Comparison of ENCODE assay signal across 20 cellular contexts in the genomic region with DNA sequence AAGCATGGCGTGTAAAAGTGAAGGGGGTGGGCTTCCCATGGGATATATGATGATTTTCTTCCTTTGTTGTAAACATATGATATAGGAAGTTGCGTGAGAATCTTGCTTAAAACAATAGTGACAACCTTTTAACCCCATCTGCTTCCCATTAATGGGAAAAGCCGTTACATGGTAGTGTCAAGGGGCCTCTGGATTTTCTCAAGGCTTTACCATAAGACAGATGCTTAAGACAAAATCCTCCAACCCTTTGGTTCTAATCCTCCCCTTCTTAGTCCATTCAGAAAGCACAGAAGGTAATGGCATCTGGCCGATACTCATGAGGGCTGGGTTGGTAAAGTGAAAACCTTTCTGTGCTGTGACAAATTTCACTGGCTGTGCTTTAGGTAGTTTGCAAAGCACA. TPM values are rescaled to one million over a fixed set of nuclear protein-coding genes. Genes with fewer than 3 reads are reported as not detected.
A peak's percentile ranks its signal among the peaks of the same experiment; 100 is the strongest.
DNase-seq lines count a peak whose midpoint lies in the region; ATAC-seq, FAIRE-seq and TF ChIP-seq lines count a peak whose summit lies in the region.
"Had no signal": no experiment of that assay in that cellular context is flagged by ENCODE, and none has a peak within 500 bp of the region (broad histone marks: within the 10 kb centered on the region; RNA-seq: fewer than 3 reads in every experiment).

No MANE protein-coding gene starts in this region.

- H3K27me3 ChIP-seq in osteoblast (ENCODE audit: insufficient read depth, low read length) = no peaks in the 10 kb centered on the region
- H3K27me3 ChIP-seq: Peyer's patch, right atrium auricular region had no signal

- H3K4me1 ChIP-seq in osteoblast (ENCODE audit: insufficient read depth, low read length) = peaks cover 25% of the 10 kb centered on the region
- H3K4me1 ChIP-seq: Peyer's patch had no signal

- H3K4me3 ChIP-seq in osteoblast (ENCODE audit: insufficient read depth, low read length) = no peak overlapping the region
- H3K4me3 ChIP-seq: Peyer's patch, right atrium auricular region had no signal

- no peaks in the 10 kb centered on the region for H3K36me3 ChIP-seq in osteoblast (ENCODE audit: insufficient read depth, low read length)
- H3K36me3 ChIP-seq: Peyer's patch, right atrium auricular region had no signal

- H3K27ac ChIP-seq in osteoblast (ENCODE audit: low read depth, low read length) = peak overlapping the region; percentile 27

- H3K79me2 ChIP-seq in osteoblast (ENCODE audit: insufficient read depth, low read length) = no peaks in the 10 kb centered on the region

- FAIRE-seq in D721Med (lab: Jason Lieb, UNC) = peak; percentile 92
- FAIRE-seq: endothelial cell of umbilical vein, GM12891 had no signal

- no peak overlapping the region for H2AFZ ChIP-seq in osteoblast (ENCODE audit: low read length)

- peak; percentile 41 for ATAC-seq in esophagus mucosa
- no peak for ATAC-seq in GM21576 (IDR thresholded peaks at IDR 0.05; ENCODE audit: unreplicated experiment)
- ATAC-seq in GM21717 (IDR thresholded peaks at IDR 0.05; ENCODE audit: unreplicated experiment) = no peak
- ATAC-seq in HG03354 (IDR thresholded peaks at IDR 0.05; ENCODE audit: poor library complexity, severe bottlenecking, unreplicated experiment) = no peak

- DNase-seq in D721Med (ENCODE audit: insufficient read length, low spot score) = peak; percentile 48
- DNase-seq in RPMI7951 (ENCODE audit: low read depth) = peak; percentile 57
- peak; percentile 13 for DNase-seq in osteoblast (ENCODE audit: insufficient read length, low spot score, missing footprints)
- DNase-seq in activated naive CD4-positive, alpha-beta T cell treated with anti-CD3 and anti-CD28 coated beads, Interleukin-2, amount 50 U/mL, for 16 hours = no peak
- DNase-seq: activated CD4-positive, alpha-beta T cell treated with anti-CD3 and anti-CD28 coated beads, Interleukin-2, amount 10 ng/mL, durations not matched to agents 24 days and 14 days; activated CD8-positive, alpha-beta memory T cell treated with anti-CD3 and anti-CD28 coated beads, Interleukin-2, amount 50 U/mL, for 48 hours; COR-L47; cortex of kidney; GDM1; kidney glomerular epithelial cell; NCI-H2107; NCI-H748 treated with DMSO at 0.1 percent for 48 hours; Peyer's patch had no signal

- no peaks in the 10 kb centered on the region for H3K9me3 ChIP-seq in osteoblast (ENCODE audit: low read depth, low read length)
- H3K9me3 ChIP-seq: Peyer's patch, right atrium auricular region had no signal

- no peaks in the 10 kb centered on the region for H4K20me1 ChIP-seq in osteoblast (ENCODE audit: insufficient read depth, low read length)

- H3K4me2 ChIP-seq in osteoblast (ENCODE audit: insufficient read depth, low read length) = no peak overlapping the region

- TF ChIP-seq CTCF in D721Med (IDR thresholded peaks at IDR 0.05; ENCODE audit: insufficient read depth, missing control alignments) (no peak), osteoblast (IDR thresholded peaks at IDR 0.05; ENCODE audit: extremely low read depth, low read depth, low read length) (no peak)

RNA-seq across cellular contexts. Expression of a gene that starts 25.0 kb away (rescaled TPM):
- 21.9 and 24.0 TPM in 2 replicates for total RNA-seq in RPMI7951 (2014; rRNA removed; shearing (Covaris generic))
- 12.2 TPM for total RNA-seq in esophagus mucosa
- 21.4 and 27.4 TPM in 2 replicates for total RNA-seq in osteoblast

RNA-seq across cellular contexts. Expression of a gene that starts 25.2 kb away (rescaled TPM):
- 12.9 and 13.1 TPM in 2 replicates for total RNA-seq in RPMI7951 (2014; rRNA removed; shearing (Covaris generic))
- total RNA-seq in esophagus mucosa (11.0 TPM), osteoblast (11.2 and 11.9 TPM in 2 replicates)
